ENCODE assay signal across 18 cellular contexts in the genomic region with DNA sequence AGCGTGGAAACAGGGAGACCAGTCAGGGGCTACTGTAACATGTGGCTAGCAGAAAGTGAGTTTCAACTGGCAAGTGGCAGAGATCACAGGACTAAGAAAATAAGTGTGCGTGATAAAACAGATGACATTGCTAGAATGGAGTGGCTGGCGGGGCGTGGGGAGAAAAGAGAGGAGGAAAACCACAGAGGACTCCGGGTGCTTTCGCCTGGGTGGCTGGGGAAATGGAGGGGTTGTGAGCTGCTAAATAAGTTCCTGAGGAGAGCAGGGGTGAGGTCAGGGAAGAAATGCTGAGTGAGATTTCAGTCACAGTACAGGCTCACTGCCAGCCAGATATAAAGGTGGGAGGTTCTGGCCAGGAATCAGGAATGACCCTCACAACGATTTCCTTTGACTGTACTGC.
"Had no signal": no experiment of that assay in that cellular context is flagged by ENCODE, and none has a peak within 500 bp of the region (broad histone marks: within the 10 kb centered on the region; RNA-seq: fewer than 3 reads in every experiment).

No MANE protein-coding gene starts in this region.

- H3K27ac Mint-ChIP-seq: activated CD4-positive, alpha-beta memory T cell treated with anti-CD3 and anti-CD28 coated beads, Interleukin-2, amount 10 ng/mL, durations not matched to agents 7 days and 5 days; activated naive CD4-positive, alpha-beta T cell treated with anti-CD3 and anti-CD28 coated beads, Interleukin-2, amount 50 U/mL, for 24 hours; memory B cell; T-helper 2 cell treated with Interferon-gamma antibody and Interleukin-4, amounts not matched to agents 5 μg/mL and 100 μg/mL, for 36 hours had no signal

- H3K4me1 ChIP-seq: adrenal gland, tibial artery had no signal

- H3K27ac ChIP-seq: adrenal gland, pancreas, tibial artery had no signal

- H3K4me3 Mint-ChIP-seq: activated CD4-positive, alpha-beta memory T cell treated with anti-CD3 and anti-CD28 coated beads, Interleukin-2, amount 10 ng/mL, durations not matched to agents 7 days and 5 days; activated naive CD4-positive, alpha-beta T cell treated with anti-CD3 and anti-CD28 coated beads, Interleukin-2, amount 50 U/mL, for 24 hours; activated T-cell treated with anti-CD3 and anti-CD28 coated beads, Interleukin-2, amount 50 U/mL, for 4 hours; memory B cell; T-helper 2 cell treated with Interferon-gamma antibody and Interleukin-4, amounts not matched to agents 5 μg/mL and 100 μg/mL, for 36 hours had no signal

- H3K4me1 Mint-ChIP-seq: activated naive CD4-positive, alpha-beta T cell treated with anti-CD3 and anti-CD28 coated beads, Interleukin-2, amount 50 U/mL, for 24 hours; memory B cell had no signal

- H3K27me3 ChIP-seq: adrenal gland, pancreas, tibial artery had no signal

- H3K9me3 ChIP-seq: adrenal gland, pancreas, tibial artery had no signal

- H3K36me3 Mint-ChIP-seq: activated naive CD4-positive, alpha-beta T cell treated with anti-CD3 and anti-CD28 coated beads, Interleukin-2, amount 50 U/mL, for 24 hours; memory B cell had no signal

- H3K27me3 Mint-ChIP-seq: activated CD4-positive, alpha-beta memory T cell treated with anti-CD3 and anti-CD28 coated beads, Interleukin-2, amount 10 ng/mL, durations not matched to agents 7 days and 5 days had no signal

- H3K4me3 ChIP-seq: adrenal gland, pancreas, tibial artery had no signal

- H3K9me3 Mint-ChIP-seq: activated CD4-positive, alpha-beta memory T cell treated with anti-CD3 and anti-CD28 coated beads, Interleukin-2, amount 10 ng/mL, durations not matched to agents 7 days and 5 days; activated naive CD4-positive, alpha-beta T cell treated with anti-CD3 and anti-CD28 coated beads, Interleukin-2, amount 50 U/mL, for 24 hours; activated T-cell treated with anti-CD3 and anti-CD28 coated beads, Interleukin-2, amount 50 U/mL, for 4 hours; memory B cell; T-helper 2 cell treated with Interferon-gamma antibody and Interleukin-4, amounts not matched to agents 5 μg/mL and 100 μg/mL, for 36 hours had no signal

- ATAC-seq: activated T-cell treated with anti-CD3 and anti-CD28 coated beads, Interleukin-2, amount 50 U/mL, for 4 hours; esophagus mucosa; left ventricle myocardium superior; pancreas had no signal

- DNase-seq: activated CD4-positive, alpha-beta memory T cell treated with anti-CD3 and anti-CD28 coated beads, Interleukin-2, amount 10 ng/mL, durations not matched to agents 7 days and 5 days; activated CD4-positive, alpha-beta T cell treated with anti-CD3 and anti-CD28 coated beads for 1 hour; activated effector memory CD4-positive, alpha-beta T cell treated with Interleukin-2 at 50 U/mL for 16 hours; activated T-cell treated with anti-CD3 and anti-CD28 coated beads, Interleukin-2, amount 50 U/mL, for 4 hours; adrenal gland; hypothalamus; kidney glomerular epithelial cell; left ventricle myocardium superior; pancreas; stimulated activated CD4-positive, alpha-beta T cell treated with anti-CD3 and anti-CD28 coated beads, Interleukin-15, amount 100 ng/mL, for 24 hours; stimulated activated CD4-positive, alpha-beta T cell treated with anti-CD3 and anti-CD28 coated beads, Interleukin-4, amount 100 ng/mL, for 24 hours; stimulated activated naive CD4-positive, alpha-beta T cell; SW 1271; tibial artery had no signal
